ENCODE assay signal across 11 cellular contexts in genomic region chr5:175873090-175873454, GRCh38. TPM values are rescaled to one million over a fixed set of nuclear protein-coding genes. Genes with fewer than 3 reads are reported as not detected.
DNase-seq lines count a peak whose midpoint lies in the region; ATAC-seq, FAIRE-seq and TF ChIP-seq lines count a peak whose summit lies in the region.
"Had no signal": no experiment of that assay in that cellular context is flagged by ENCODE, and none has a peak within 500 bp of the region (broad histone marks: within the 10 kb centered on the region; RNA-seq: fewer than 3 reads in every experiment).

No MANE protein-coding gene starts in this region.

- H3K4me1 ChIP-seq in SJCRH30 (no peaks in the 10 kb centered on the region), esophagus squamous epithelium (peaks cover 0 to 16% (median 14%) of the 10 kb centered on the region in 3 donors)

- intact Hi-C loops in activated CD4-positive, alpha-beta T cell treated with anti-CD3 and anti-CD28 coated beads for 36 hours (cut with DNase I, micrococcal nuclease), result loop anchor here (2.0 to 10.0 kb wide), 3 partner anchors 142 to 338 kb away; no protein-coding TSS in a partner anchor
- intact Hi-C loops in esophagus squamous epithelium (cut with DNase I), result no loop called here

- peak; percentile 32 for TF ChIP-seq CTCF in bronchial epithelial cell (IDR thresholded peaks at IDR 0.05; ENCODE audit: insufficient read depth, low read length, severe bottlenecking)
- TF ChIP-seq CTCF in retinal pigment epithelial cell (conservative IDR thresholded peaks at IDR 0.05; ENCODE audit: low read depth, low read length), result peak; percentile 48
- no peak for TF ChIP-seq CTCF in esophagus squamous epithelium (IDR thresholded peaks at IDR 0.05)

- no peak for ATAC-seq in activated CD4-positive, alpha-beta T cell treated with anti-CD3 and anti-CD28 coated beads for 36 hours
- no peak for ATAC-seq in HG02798 (IDR thresholded peaks at IDR 0.05; ENCODE audit: poor library complexity, unreplicated experiment)

- peaks cover 3% of the 10 kb centered on the region for H3K27me3 ChIP-seq in bronchial epithelial cell (ENCODE audit: control insufficient read depth, insufficient read depth, low read length)
- no peaks in the 10 kb centered on the region for H3K27me3 ChIP-seq in SJCRH30
- H3K27me3 ChIP-seq in esophagus squamous epithelium, result peaks cover 9 to 93% (median 22%) of the 10 kb centered on the region in 4 donors

- no peaks in the 10 kb centered on the region for H3K36me3 Mint-ChIP-seq in activated CD4-positive, alpha-beta T cell treated with anti-CD3 and anti-CD28 coated beads for 36 hours (ENCODE audit: low read depth)

- H3K4me3 ChIP-seq in bronchial epithelial cell (ENCODE audit: low read depth, low read length), result no peak overlapping the region
- H3K4me3 ChIP-seq in retinal pigment epithelial cell (ENCODE audit: low read length), result no peak overlapping the region
- H3K4me3 ChIP-seq in SJCRH30, result no peak overlapping the region
- no peak overlapping the region for H3K4me3 ChIP-seq in esophagus squamous epithelium

- no peak overlapping the region for H3K4me3 Mint-ChIP-seq in activated CD4-positive, alpha-beta T cell treated with anti-CD3 and anti-CD28 coated beads for 36 hours
- H3K4me3 Mint-ChIP-seq: activated B cell treated with CpG ODN at 0.5 μM for 24 hours had no signal

- no peaks in the 10 kb centered on the region for H3K9me3 Mint-ChIP-seq in activated CD4-positive, alpha-beta T cell treated with anti-CD3 and anti-CD28 coated beads for 36 hours (ENCODE audit: low read depth)

- no peaks in the 10 kb centered on the region for H3K36me3 ChIP-seq in bronchial epithelial cell (ENCODE audit: control insufficient read depth, insufficient read depth, low read length)
- H3K36me3 ChIP-seq in SJCRH30, result no peaks in the 10 kb centered on the region
- H3K36me3 ChIP-seq in esophagus squamous epithelium, result no peaks in the 10 kb centered on the region

- no peak overlapping the region for H3K27ac Mint-ChIP-seq in activated CD4-positive, alpha-beta T cell treated with anti-CD3 and anti-CD28 coated beads for 36 hours
- H3K27ac Mint-ChIP-seq: activated B cell treated with CpG ODN at 0.5 μM for 24 hours had no signal

- CTCF ChIA-PET in activated CD4-positive, alpha-beta T cell treated with anti-CD3 and anti-CD28 coated beads for 36 hours (lab: Charles Lee), result interaction anchor here (0.7 kb wide), 1 partner anchor 37 kb away, joined by 3 read pairs; no protein-coding TSS in a partner anchor

- DNase-seq in activated CD4-positive, alpha-beta T cell treated with anti-CD3 and anti-CD28 coated beads for 36 hours, result peak; percentile 55
- DNase-seq in activated CD4-positive, alpha-beta T cell treated with anti-CD3 and anti-CD28 coated beads, Interleukin-2, amount 50 U/mL, for 4 hours, result no peak
- DNase-seq in NCI-H2029 (lab: John Stamatoyannopoulos, UW) (peak; percentile 24), bronchial epithelial cell (ENCODE audit: low read depth) (no peak), retinal pigment epithelial cell (ENCODE audit: low read depth) (no peak), SJCRH30 (no peak), esophagus squamous epithelium (lab: John Stamatoyannopoulos, UW) (no peak)
- DNase-seq: activated B cell treated with CpG ODN at 0.5 μM for 24 hours, DND-41 had no signal

- peaks cover 4% of the 10 kb centered on the region for H3K4me1 Mint-ChIP-seq in activated CD4-positive, alpha-beta T cell treated with anti-CD3 and anti-CD28 coated beads for 36 hours

- H3K27ac ChIP-seq in SJCRH30, result no peak overlapping the region
- no peak overlapping the region for H3K27ac ChIP-seq in esophagus squamous epithelium

- TF ChIP-seq POLR2A in esophagus squamous epithelium (IDR thresholded peaks at IDR 0.05), result no peak

- H3K27me3 Mint-ChIP-seq in activated CD4-positive, alpha-beta T cell treated with anti-CD3 and anti-CD28 coated beads for 36 hours, result peaks cover 53% of the 10 kb centered on the region

- H3K9me3 ChIP-seq in SJCRH30 (replicated peaks), result no peaks in the 10 kb centered on the region
- no peaks in the 10 kb centered on the region for H3K9me3 ChIP-seq in esophagus squamous epithelium

- 12 to 24% methylated on average over 8 of the region's 17 CpGs for WGBS in esophagus squamous epithelium, 2 donors

- POLR2A ChIA-PET in activated CD4-positive, alpha-beta T cell treated with anti-CD3 and anti-CD28 coated beads for 36 hours (lab: Charles Lee), result no interaction called here

- no peak for FAIRE-seq in bronchial epithelial cell (lab: Jason Lieb, UNC)

RNA-seq across cellular contexts. Expression of gene CPLX2, which starts 1.7 kb away (rescaled TPM):
- total RNA-seq in activated CD4-positive, alpha-beta T cell treated with anti-CD3 and anti-CD28 coated beads for 36 hours, result not detected
- total RNA-seq in bronchial epithelial cell (not detected in 2 replicates), esophagus squamous epithelium (under 1 TPM in 1 of 4 donors, not detected in 3; under 0.01 TPM)
- total RNA-seq in SJCRH30 (2014; rRNA removed; shearing (Covaris generic)), result not detected in 2 replicates
- total RNA-seq: activated B cell treated with CpG ODN at 0.5 μM for 24 hours, fibroblast of villous mesenchyme had no signal

Comparison
In these comparisons a context has a peak if more than half of its experiments do, and no peak if none do; other contexts are left out.
1. DNase-seq: peak in activated CD4-positive, alpha-beta T cell treated with anti-CD3 and anti-CD28 coated beads for 36 hours (single experiment) and NCI-H2029 (single experiment); none in activated CD4-positive, alpha-beta T cell treated with anti-CD3 and anti-CD28 coated beads, Interleukin-2, amount 50 U/mL, for 4 hours (0 of 2), bronchial epithelial cell (single experiment), retinal pigment epithelial cell (single experiment), SJCRH30 (0 of 2) and esophagus squamous epithelium (single experiment).
2. CTCF ChIP-seq: peak in bronchial epithelial cell (single experiment) and retinal pigment epithelial cell (single experiment); none in esophagus squamous epithelium (0 of 6).